In the genomic region with DNA sequence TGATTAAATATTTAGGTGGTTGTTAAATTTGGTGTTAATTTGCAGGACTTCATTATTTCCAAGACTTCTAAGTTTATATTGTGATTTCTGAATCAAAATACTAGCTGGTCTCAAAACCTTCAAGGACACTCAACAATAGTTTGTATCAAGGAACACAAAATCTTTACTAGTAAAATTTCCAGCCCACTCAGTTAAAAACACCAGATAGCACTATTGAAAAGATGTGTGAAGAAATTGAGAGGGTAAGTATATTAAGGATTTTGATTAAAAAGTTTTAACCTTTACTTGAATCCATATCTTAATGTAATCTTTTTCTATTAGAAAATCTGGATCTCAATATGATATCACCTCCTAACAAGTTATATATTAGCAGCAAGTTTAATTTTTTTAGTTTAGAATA, we compare ENCODE assay signal across 28 cellular contexts.
DNase-seq lines count a peak whose midpoint lies in the region; ATAC-seq, FAIRE-seq and TF ChIP-seq lines count a peak whose summit lies in the region.
"Had no signal": no experiment of that assay in that cellular context is flagged by ENCODE, and none has a peak within 500 bp of the region (broad histone marks: within the 10 kb centered on the region; RNA-seq: fewer than 3 reads in every experiment).

No MANE protein-coding gene starts in this region.

- FAIRE-seq in endometrium (lab: Jason Lieb, UNC), result peak; percentile 43
- FAIRE-seq: urothelium cell line had no signal

- no peak overlapping the region for H3K9ac ChIP-seq in OCI-LY1 (ENCODE audit: low read length)

- H3K4me1 ChIP-seq in OCI-LY1 (ENCODE audit: insufficient read depth, low read length, severe bottlenecking), result no peaks in the 10 kb centered on the region
- H3K4me1 ChIP-seq: gastroesophageal sphincter, testis had no signal

- no peaks in the 10 kb centered on the region for H3K79me2 ChIP-seq in OCI-LY1 (ENCODE audit: insufficient read depth, low read length)

- H3K36me3 ChIP-seq in OCI-LY1 (ENCODE audit: insufficient read depth, low read length), result no peaks in the 10 kb centered on the region
- H3K36me3 ChIP-seq: gastroesophageal sphincter, MG63 had no signal

- H3K27ac ChIP-seq in C4-2B (no peak overlapping the region), OCI-LY1 (ENCODE audit: low read depth, low read length, poor library complexity, severe bottlenecking) (no peak overlapping the region)
- H3K27ac ChIP-seq: gastroesophageal sphincter, skin epidermis, testis had no signal

- H3K9me2 ChIP-seq in OCI-LY1 (ENCODE audit: low read depth, low read length), result no peaks in the 10 kb centered on the region

- no peaks in the 10 kb centered on the region for H3F3A ChIP-seq in OCI-LY1 (ENCODE audit: insufficient read depth, low read length)

- no peak overlapping the region for H3K4me3 ChIP-seq in OCI-LY1 (ENCODE audit: low read depth, low read length, poor library complexity, severe bottlenecking)
- H3K4me3 ChIP-seq: gastroesophageal sphincter, GM23338, MG63, skin epidermis, testis had no signal

- H3K9me3 ChIP-seq in OCI-LY1 (ENCODE audit: low read length), result no peaks in the 10 kb centered on the region
- H3K9me3 ChIP-seq: gastroesophageal sphincter, MG63, testis had no signal

- no peak for ATAC-seq in HG03045 (IDR thresholded peaks at IDR 0.05; ENCODE audit: unreplicated experiment)
- ATAC-seq in HG03135 (IDR thresholded peaks at IDR 0.05; ENCODE audit: unreplicated experiment), result no peak
- ATAC-seq: activated naive CD8-positive, alpha-beta T cell treated with anti-CD3 and anti-CD28 coated beads, Interleukin-2, amount 50 U/mL, for 24 hours; gastroesophageal sphincter; GM23338; left colon had no signal

- no peak overlapping the region for H3K4me2 ChIP-seq in OCI-LY1 (ENCODE audit: low read length)
- H3K4me2 ChIP-seq: GM23338 had no signal

- peak; percentile 24 for TF ChIP-seq CTCF in C4-2B (conservative IDR thresholded peaks at IDR 0.05)
- peak; percentile 21; the same call in 1 of the 2 replicates for TF ChIP-seq CTCF in OCI-LY1 (IDR thresholded peaks at IDR 0.05; ENCODE audit: low read length)

- no peaks in the 10 kb centered on the region for H3K27me3 ChIP-seq in OCI-LY1 (ENCODE audit: insufficient read depth, low read length)
- H3K27me3 ChIP-seq: gastroesophageal sphincter, MG63, testis had no signal

- H4K20me1 ChIP-seq in OCI-LY1 (ENCODE audit: insufficient read depth, low read length), result no peaks in the 10 kb centered on the region

- H2AFZ ChIP-seq in OCI-LY1 (ENCODE audit: low read length), result no peak overlapping the region

- peak; percentile 88 for DNase-seq in pons (ENCODE audit: low spot score)
- no peak for DNase-seq in stimulated activated CD4-positive, alpha-beta T cell treated with anti-CD3 and anti-CD28 coated beads, Interleukin-4, amount 100 ng/mL, for 4 hours
- DNase-seq: activated CD4-positive, alpha-beta memory T cell treated with anti-CD3 and anti-CD28 coated beads for 36 hours; activated CD4-positive, CD25-positive, alpha-beta regulatory T cell treated with anti-CD3 and anti-CD28 coated beads, Interleukin-2, amount 50 U/mL, for 72 hours; activated naive CD4-positive, alpha-beta T cell; activated naive CD8-positive, alpha-beta T cell treated with anti-CD3 and anti-CD28 coated beads, Interleukin-2, amount 50 U/mL, for 24 hours; central memory CD4-positive, alpha-beta T cell; DMS53; KBM-7; left colon; MG63; NCI-H1105 treated with DMSO at 0.1 percent for 48 hours; NCI-H1930; NCI-H526; nephron progenitor cell; retina; SHP77; stimulated activated naive CD4-positive, alpha-beta T cell treated with Interleukin-2 at 50 U/mL for 16 hours; testis had no signal
